1 cellular context compared by ENCODE assay signal in the genomic region with DNA sequence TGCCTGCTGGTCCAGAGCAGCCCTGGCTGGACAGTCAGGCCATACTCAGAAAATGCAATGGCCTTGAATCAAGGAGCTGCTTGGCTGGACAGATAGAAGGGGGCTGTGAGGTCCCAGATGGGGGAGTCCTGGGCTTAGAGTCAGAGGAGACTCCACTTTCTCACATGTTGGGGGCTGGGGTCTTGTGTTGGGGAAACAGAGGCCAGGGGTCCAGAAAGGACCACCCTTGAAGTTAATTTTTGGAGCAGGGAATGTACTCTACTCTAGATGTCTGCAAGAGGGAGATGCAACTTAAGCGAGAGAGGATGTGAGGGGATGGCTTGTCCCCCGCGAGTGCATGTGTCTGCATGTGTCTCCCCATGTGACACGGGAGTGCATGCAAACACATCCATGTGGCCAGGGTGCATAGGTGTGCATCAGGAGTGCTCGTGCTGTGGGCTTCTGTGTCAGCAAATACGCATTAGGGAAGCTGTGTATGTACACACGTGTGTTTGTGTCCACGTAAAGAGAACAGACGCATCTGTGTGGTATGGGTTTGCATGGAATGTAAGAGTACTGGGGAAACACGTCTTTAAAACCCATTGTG.
TF ChIP-seq lines count a peak whose summit lies in the region.

No MANE protein-coding gene starts in this region.

TF ChIP-seq in H1, 55 proteins besides CTCF, POLR2A, EP300 and RAD21:
- TF ChIP-seq TBP (IDR thresholded peaks at IDR 0.05; ENCODE audit: low read depth, low read length) (no peak), EGR1 (IDR thresholded peaks at IDR 0.05; ENCODE audit: borderline replicate concordance, low read depth, low read length) (no peak), RFX5 (IDR thresholded peaks at IDR 0.05; ENCODE audit: borderline replicate concordance, low read depth, low read length) (no peak), HDAC2 (IDR thresholded peaks at IDR 0.05; ENCODE audit: borderline replicate concordance in 1 of 2, low read depth in 2 of 2, low read length in 2 of 2) (no peak)
